ENCODE assay signal across 14 cellular contexts in the genomic region with DNA sequence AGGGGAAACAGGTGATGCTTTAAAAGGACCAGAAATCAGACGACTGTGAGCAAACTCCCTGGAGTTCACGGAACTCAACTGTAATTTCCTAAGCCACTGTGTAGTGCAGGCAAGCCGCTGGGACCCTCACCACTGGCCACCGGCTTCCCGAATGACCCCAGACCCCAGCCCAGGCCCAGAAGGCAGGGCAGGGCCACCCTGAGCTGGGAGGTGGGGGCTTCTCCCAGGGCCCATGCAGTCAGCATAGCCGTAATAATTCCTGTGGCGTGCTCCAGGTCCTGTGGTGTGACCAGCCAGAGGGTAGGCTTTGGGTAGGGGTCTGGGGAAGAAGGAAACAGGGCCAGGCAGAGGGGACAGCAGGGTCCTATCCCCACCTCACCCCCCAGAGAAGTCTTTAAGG. TPM values are rescaled to one million over a fixed set of nuclear protein-coding genes. Genes with fewer than 3 reads are reported as not detected.
A peak's percentile ranks its signal among the peaks of the same experiment; 100 is the strongest.
DNase-seq lines count a peak whose midpoint lies in the region; ATAC-seq, FAIRE-seq and TF ChIP-seq lines count a peak whose summit lies in the region.
"Had no signal": no experiment of that assay in that cellular context is flagged by ENCODE, and none has a peak within 500 bp of the region (broad histone marks: within the 10 kb centered on the region; RNA-seq: fewer than 3 reads in every experiment).

No MANE protein-coding gene starts in this region.

- in situ Hi-C loops in K562 (cut with MboI): no loop called here
- in situ Hi-C loops in transverse colon (cut with MboI; ENCODE audit: low pct_ligation_motif_present in 1 of 4, low pct_unique_long_range_greater_than_20kb in 1 of 4, low sequenced_read_pairs in 3 of 4): no loop called here

- WGBS in K562 (ENCODE audit: insufficient coverage, low coverage, missing lambda C conversion rate): 76% methylated on average over 7 of the region's 7 CpGs
- 91% methylated on average over 7 of the region's 7 CpGs; no CpG with 5 or more reads in 1 of the 2 donors for WGBS in transverse colon (ENCODE audit: low coverage in 1 of 2), 2 donors

- no peak for FAIRE-seq in K562 (lab: Jason Lieb, UNC)
- FAIRE-seq: H54 had no signal

- no peak for TF ChIP-seq EP300 in K562 (IDR thresholded peaks at IDR 0.05; ENCODE audit: low read length)
- TF ChIP-seq EP300 in transverse colon (IDR thresholded peaks at IDR 0.05; ENCODE audit: low read depth): no peak

- H3K9me3 ChIP-seq in K562 (replicated peaks; ENCODE audit: control insufficient read depth, insufficient read depth, low read depth, low read length): no peaks in the 10 kb centered on the region
- H3K9me3 ChIP-seq in transverse colon: no peaks in the 10 kb centered on the region

- H3K4me3 ChIP-seq in K562 (no peak overlapping the region), transverse colon (no peak overlapping the region)

- no peak overlapping the region for H2AFZ ChIP-seq in K562 (ENCODE audit: low read depth, low read length)

- H3K4me3 Mint-ChIP-seq in nephron: peak overlapping the region; percentile 25 to 76 (median 73)
- H3K4me3 Mint-ChIP-seq: B cell had no signal

- H3K9me3 Mint-ChIP-seq in nephron: no peaks in the 10 kb centered on the region

- no peak for TF ChIP-seq RAD21 in K562 (CRISPR knock-in tag; conservative IDR thresholded peaks at IDR 0.05 in 1 of 2, IDR thresholded peaks at IDR 0.05 in 1 of 2)

- peaks cover 8% of the 10 kb centered on the region; the same call in 2 of the 3 replicates for H3K36me3 ChIP-seq in K562 (ENCODE audit: control insufficient read depth, insufficient read depth, low read length)
- no peaks in the 10 kb centered on the region for H3K36me3 ChIP-seq in transverse colon

- H3K27me3 Mint-ChIP-seq in nephron (ENCODE audit: low read depth): peaks cover 9% of the 10 kb centered on the region
- H3K27me3 Mint-ChIP-seq: B cell had no signal

- POLR2A ChIA-PET in K562 (lab: Yijun Ruan, JAX): interaction anchor here (0.6 to 1.3 kb wide), 2 partner anchors 13 to 30 kb away, joined by 3 read pairs; no protein-coding TSS in a partner anchor

- intact Hi-C loops in Right ventricle myocardium superior (cut with DNase I) (no loop called here), cardiac septum (cut with DNase I) (no loop called here), K562 (cut with micrococcal nuclease) (loop anchor here (5.0 kb wide), 1 partner anchor 317 kb away; no protein-coding TSS in a partner anchor), transverse colon (cut with DNase I; ENCODE audit: low total_unique reads) (loop anchor here (10.0 kb wide), 1 partner anchor 594 kb away; no protein-coding TSS in a partner anchor)

- H3K27ac ChIP-seq in K562 (ENCODE audit: extremely low read depth, low read depth, low read length): no peak overlapping the region
- H3K27ac ChIP-seq in transverse colon: no peak overlapping the region

- TF ChIP-seq CTCF in K562 (IDR thresholded peaks at IDR 0.05 in 2 of 3, conservative IDR thresholded peaks at IDR 0.05 in 1 of 3; ENCODE audit: insufficient read depth in 2 of 3, low read depth in 1 of 3, low read length in 3 of 3): no peak
- TF ChIP-seq CTCF in nephron (IDR thresholded peaks at IDR 0.05; ENCODE audit: unreplicated experiment in 3 of 3): no peak
- no peak for TF ChIP-seq CTCF in transverse colon (IDR thresholded peaks at IDR 0.05)

- peaks cover under 1% of the 10 kb centered on the region for H3K9me1 ChIP-seq in K562 (ENCODE audit: control insufficient read depth, insufficient read depth, low read length)

- no peak for ATAC-seq in Right ventricle myocardium superior (ENCODE audit: poor library complexity)
- no peak for ATAC-seq in K562

- no peak overlapping the region for H3K4me2 ChIP-seq in K562 (ENCODE audit: insufficient read depth, low read length)

- H3K27me3 ChIP-seq in K562 (ENCODE audit: control insufficient read depth in 2 of 2, insufficient read depth in 2 of 2, low read length in 2 of 2) (peaks cover 0 to 14% of the 10 kb centered on the region in 2 experiments; a peak in 3 of 5 replicates), transverse colon (no peaks in the 10 kb centered on the region)

- H3K9ac ChIP-seq in K562 (ENCODE audit: insufficient read depth in 1 of 2, low read depth in 2 of 2, low read length in 2 of 2): no peak overlapping the region; a peak in 1 of 4 replicates

- peaks cover 35% of the 10 kb centered on the region for H3K79me2 ChIP-seq in K562 (ENCODE audit: control insufficient read depth, insufficient read depth, low read length)

- H3K4me1 Mint-ChIP-seq in nephron: peaks cover 13% of the 10 kb centered on the region

- H3K4me1 ChIP-seq in K562 (replicated peaks in 1 of 2; ENCODE audit: control insufficient read depth in 2 of 2, insufficient read depth in 2 of 2, low read length in 2 of 2) (peaks cover 5 to 52% of the 10 kb centered on the region in 2 experiments; a peak in 4 of 5 replicates), transverse colon (peaks cover 11 to 16% (median 12%) of the 10 kb centered on the region in 4 donors)

- no peaks in the 10 kb centered on the region for H3K36me3 Mint-ChIP-seq in nephron (ENCODE audit: low read depth)

- no TSS peak for BruUV-seq in K562 (replicated peaks; lab: Mats Ljungman, UMichigan)

- TF ChIP-seq POLR2A in K562 (conservative IDR thresholded peaks at IDR 0.05) (no peak), transverse colon (IDR thresholded peaks at IDR 0.05) (no peak)

- CTCF ChIA-PET in K562 (lab: Yijun Ruan, JAX; ENCODE audit: low intra/inter-chr PET ratio): no interaction called here

- H3K27ac Mint-ChIP-seq in nephron: no peak overlapping the region
- H3K27ac Mint-ChIP-seq: B cell had no signal

- peaks cover 47% of the 10 kb centered on the region for H4K20me1 ChIP-seq in K562 (replicated peaks; ENCODE audit: control insufficient read depth, insufficient read depth, low read length)

- DNase-seq in Right ventricle myocardium superior (peak; percentile 20), cardiac septum (ENCODE audit: low spot score) (no peak), K562 (ENCODE audit: extremely low read depth in 1 of 4, low spot score in 3 of 4) (no peak), transverse colon (peak; percentile 3), HT-29 (ENCODE audit: low spot score) (no peak), NOMO-1 treated with dmso at 0.1 percent for 144 hours (lab: John Stamatoyannopoulos, UW; ENCODE audit: unreplicated experiment) (no peak)
- DNase-seq: DMS 273 treated with DMSO at 0.1 percent for 48 hours, NCI-H1436 treated with DMSO at 0.1 percent for 48 hours, NCI-H2081 treated with DMSO at 0.1 percent for 48 hours, NCI-H524, SIG-M5 had no signal

RNA-seq across cellular contexts. Expression of a gene that starts 3.5 kb away (rescaled TPM):
- total RNA-seq in Right ventricle myocardium superior (251 TPM), cardiac septum (332 TPM), K562 (2014; rRNA removed) (325 and 442 TPM in 2 replicates), K562 (2014; rRNA removed; fragmentation: Illumina TruSeq; extraction: Trizol) (120 and 140 TPM in 2 replicates), K562 (2015; rRNA removed; fragmentation: Illumina TruSeq; extraction: Trizol) (192 and 198 TPM in 2 replicates), K562 (2021) (472 and 483 TPM in 2 replicates), transverse colon (100 to 1,000 TPM; 303 to 452 (median 375) TPM)
- total RNA-seq in K562 (2011; cell fraction: chromatin; rRNA removed; ENCODE audit: low replicate concordance): 99.7 and 210 TPM in 2 replicates
- total RNA-seq in K562 (2011; cell fraction: nucleolus; rRNA removed): 245 and 251 TPM in 2 replicates
- total RNA-seq in K562 (2011; cell fraction: nucleoplasm; rRNA removed): 187 and 199 TPM in 2 replicates
- polyA plus RNA-seq in K562 (2011; rRNA removed) (351 and 621 TPM in 2 replicates), K562 (2014; fragmentation: Illumina TruSeq; extraction: Trizol) (593 and 811 TPM in 2 replicates), K562 (2014; fragmentation: Nextera tagmentation; extraction: Ambion mirVana) (100 to 1,000 TPM in 1 of 2 experiments, 10 to 100 TPM in 1; 69.8 to 232 TPM), K562 (2014; rRNA removed) (435 and 476 TPM in 2 replicates)
- polyA plus RNA-seq in K562 (2011; cell fraction: cytosol; rRNA removed): 776 and 1,036 TPM in 2 replicates
- polyA plus RNA-seq in K562 (2011; cell fraction: nucleus; rRNA removed): 257 and 274 TPM in 2 replicates
- 485 and 750 TPM in 2 replicates for polyA plus RNA-seq in K562 (2012)
- polyA minus RNA-seq in K562 (2011; rRNA and poly(A)+ RNA removed): 408 and 480 TPM in 2 replicates
- 429 and 660 TPM in 2 replicates for polyA minus RNA-seq in K562 (2011; cell fraction: cytosol; rRNA and poly(A)+ RNA removed)
- polyA minus RNA-seq in K562 (2011; cell fraction: nucleus; rRNA and poly(A)+ RNA removed): 68.0 and 128 TPM in 2 replicates
- total RNA-seq in HT-29 (2014; rRNA removed; shearing (Covaris generic)): 387 and 400 TPM in 2 replicates

RNA-seq across cellular contexts. Expression of a gene that starts 24.1 kb away (rescaled TPM):
- total RNA-seq in Right ventricle myocardium superior: 7.3 TPM
- total RNA-seq in cardiac septum: 8.9 TPM
- 16.4 and 31.0 TPM in 2 replicates for total RNA-seq in K562 (2011; cell fraction: chromatin; rRNA removed; ENCODE audit: low replicate concordance)
- total RNA-seq in K562 (2011; cell fraction: nucleolus; rRNA removed): 27.0 and 28.6 TPM in 2 replicates
- 20.4 and 20.5 TPM in 2 replicates for total RNA-seq in K562 (2011; cell fraction: nucleoplasm; rRNA removed)
- total RNA-seq in K562 (2014; rRNA removed): 42.2 and 50.8 TPM in 2 replicates
- total RNA-seq in K562 (2014; rRNA removed; fragmentation: Illumina TruSeq; extraction: Trizol): 4.9 and 8.3 TPM in 2 replicates
- total RNA-seq in K562 (2015; rRNA removed; fragmentation: Illumina TruSeq; extraction: Trizol): 18.9 and 23.2 TPM in 2 replicates
- 38.2 and 41.8 TPM in 2 replicates for total RNA-seq in K562 (2021)
- polyA plus RNA-seq in K562 (2011; rRNA removed): 10.8 and 15.6 TPM in 2 replicates
- polyA plus RNA-seq in K562 (2011; cell fraction: cytosol; rRNA removed): 12.7 and 22.3 TPM in 2 replicates
- polyA plus RNA-seq in K562 (2011; cell fraction: nucleus; rRNA removed): 44.7 and 65.7 TPM in 2 replicates
- 28.9 and 30.6 TPM in 2 replicates for polyA plus RNA-seq in K562 (2012)
- 12.5 and 20.9 TPM in 2 replicates for polyA plus RNA-seq in K562 (2014; fragmentation: Illumina TruSeq; extraction: Trizol)
- polyA plus RNA-seq in K562 (2014; fragmentation: Nextera tagmentation; extraction: Ambion mirVana): 1 to 10 TPM; 3.2 to 3.8 TPM
- 34.3 and 48.7 TPM in 2 replicates for polyA plus RNA-seq in K562 (2014; rRNA removed)
- 1.9 and 2.0 TPM in 2 replicates for polyA minus RNA-seq in K562 (2011; rRNA and poly(A)+ RNA removed)
- 2.3 and 5.9 TPM in 2 replicates for polyA minus RNA-seq in K562 (2011; cell fraction: cytosol; rRNA and poly(A)+ RNA removed)
- 6.9 and 8.2 TPM in 2 replicates for polyA minus RNA-seq in K562 (2011; cell fraction: nucleus; rRNA and poly(A)+ RNA removed)
- 10 to 100 TPM; 11.6 to 17.1 (median 15.7) TPM for total RNA-seq in transverse colon
- 30.3 and 38.4 TPM in 2 replicates for total RNA-seq in HT-29 (2014; rRNA removed; shearing (Covaris generic))

RNA-seq across cellular contexts. Expression of a gene that starts 30.1 kb away (rescaled TPM):
- total RNA-seq in Right ventricle myocardium superior (65.6 TPM), cardiac septum (39.7 TPM), K562 (2014; rRNA removed) (228 and 230 TPM in 2 replicates), K562 (2014; rRNA removed; fragmentation: Illumina TruSeq; extraction: Trizol) (26.7 and 47.2 TPM in 2 replicates), K562 (2015; rRNA removed; fragmentation: Illumina TruSeq; extraction: Trizol) (83.8 and 90.1 TPM in 2 replicates), K562 (2021) (112 and 120 TPM in 2 replicates), transverse colon (10 to 100 TPM; 47.1 to 95.5 (median 77.1) TPM)
- 49.1 and 124 TPM in 2 replicates for total RNA-seq in K562 (2011; cell fraction: chromatin; rRNA removed; ENCODE audit: low replicate concordance)
- total RNA-seq in K562 (2011; cell fraction: nucleolus; rRNA removed): 125 and 127 TPM in 2 replicates
- total RNA-seq in K562 (2011; cell fraction: nucleoplasm; rRNA removed): 91.0 and 99.2 TPM in 2 replicates
- polyA plus RNA-seq in K562 (2011; rRNA removed) (65.9 and 115 TPM in 2 replicates), K562 (2014; fragmentation: Illumina TruSeq; extraction: Trizol) (81.0 and 93.0 TPM in 2 replicates), K562 (2014; fragmentation: Nextera tagmentation; extraction: Ambion mirVana) (10 to 100 TPM; 34.9 to 77.0 TPM), K562 (2014; rRNA removed) (154 and 166 TPM in 2 replicates)
- 142 and 334 TPM in 2 replicates for polyA plus RNA-seq in K562 (2011; cell fraction: cytosol; rRNA removed)
- polyA plus RNA-seq in K562 (2011; cell fraction: nucleus; rRNA removed): 277 and 406 TPM in 2 replicates
- 90.3 and 111 TPM in 2 replicates for polyA plus RNA-seq in K562 (2012)
- 25.6 and 46.0 TPM in 2 replicates for polyA minus RNA-seq in K562 (2011; rRNA and poly(A)+ RNA removed)
- polyA minus RNA-seq in K562 (2011; cell fraction: cytosol; rRNA and poly(A)+ RNA removed): 61.9 and 66.6 TPM in 2 replicates
- polyA minus RNA-seq in K562 (2011; cell fraction: nucleus; rRNA and poly(A)+ RNA removed): 48.2 and 76.1 TPM in 2 replicates
- 158 and 201 TPM in 2 replicates for total RNA-seq in HT-29 (2014; rRNA removed; shearing (Covaris generic))

Comparison
In these comparisons a context has a peak if more than half of its experiments do, and no peak if none do; other contexts are left out.
1. DNase-seq: peak in Right ventricle myocardium superior (single experiment) and transverse colon (single experiment); none in cardiac septum (single experiment), K562 (0 of 4), HT-29 (single experiment) and NOMO-1 treated with dmso at 0.1 percent for 144 hours (single experiment).
2. intact Hi-C loops: an anchor here in K562 (5.0 kb wide) and transverse colon (10.0 kb wide); none called in Right ventricle myocardium superior and cardiac septum.